ENCODE assay signal across 8 cellular contexts in genomic region chr16:68310441-68311315, GRCh38. TPM values are rescaled to one million over a fixed set of nuclear protein-coding genes. Genes with fewer than 3 reads are reported as not detected.
DNase-seq lines count a peak whose midpoint lies in the region; ATAC-seq and TF ChIP-seq lines count a peak whose summit lies in the region.

Gene PRMT7, plus strand, starts transcription at chr16:68311019. Its CDS starts 4,961 bp downstream, at chr16:68315980.
Gene SLC7A6OS, minus strand, starts transcription at chr16:68310946. Its CDS starts 20 bp downstream, at chr16:68310926.

- H2BK120ac ChIP-seq in IMR-90 (ENCODE audit: low read depth, low read length), result 0 out of 2 replicates have a peak within 1 kb of the TSS, but pooled peaks have one; percentile 21

- peak within 1 kb of the TSS; percentile 59 for H2BK5ac ChIP-seq in IMR-90 (ENCODE audit: low read depth, low read length, poor library complexity, severe bottlenecking)

- H3K4me1 ChIP-seq in IMR-90 (ENCODE audit: control insufficient read depth, insufficient read depth, low read length) (peaks cover 9% of the 10 kb centered on the region), OCI-LY7 (ENCODE audit: insufficient read depth, low read length, poor library complexity, severe bottlenecking) (peaks cover 28% of the 10 kb centered on the region)

- peak within 1 kb of the TSS; percentile 85 for H3K9ac ChIP-seq in IMR-90 (ENCODE audit: low read depth, low read length)

- WGBS in IMR-90 (ENCODE audit: extremely low coverage in 2 of 2, insufficient read length in 1 of 2), 2 experiments, result 0% methylated on average over 42 of the region's 82 CpGs; no CpG with 5 or more reads in 1 of the 2 experiments

- H3K56ac ChIP-seq in IMR-90 (ENCODE audit: extremely low read depth, insufficient read depth, low read length), result peak within 1 kb of the TSS; percentile 92

- TF ChIP-seq CTCF in IMR-90 (conservative IDR thresholded peaks at IDR 0.05; ENCODE audit: low read depth, low read length), result 0 out of 2 replicates have a peak, but pooled peaks have one; percentile 5
- TF ChIP-seq CTCF in OCI-LY7 (conservative IDR thresholded peaks at IDR 0.05; ENCODE audit: low read length), result no peak

- no peaks in the 10 kb centered on the region for H3K9me2 ChIP-seq in OCI-LY7 (ENCODE audit: insufficient read depth, low read length)

- dilution Hi-C loops in IMR-90 (cut with HindIII; ENCODE audit: low sequenced_read_pairs, unreplicated experiment), result no loop called here

- H4K5ac ChIP-seq in IMR-90 (ENCODE audit: low read depth, low read length), result peak within 1 kb of the TSS; percentile 93

- peak; percentile 98 for ATAC-seq in GM21529 (IDR thresholded peaks at IDR 0.05; ENCODE audit: unreplicated experiment)
- peak; percentile 100 for ATAC-seq in IMR-90 (ENCODE audit: low read depth)

- H3K23ac ChIP-seq in IMR-90 (ENCODE audit: low read depth, low read length), result peak within 1 kb of the TSS; percentile 92

- H3K14ac ChIP-seq in IMR-90 (replicated peaks; ENCODE audit: low read depth, low read length), result peak within 1 kb of the TSS; percentile 97

- DNase-seq in DMS114 treated with DMSO at 0.1 percent for 48 hours (lab: John Stamatoyannopoulos, UW; ENCODE audit: unreplicated experiment) (peak; percentile 91), IMR-90 (peak; percentile 84), OCI-LY7 (ENCODE audit: low spot score) (peak; percentile 95), activated T-cell treated with anti-CD3 and anti-CD28 coated beads for 1 hour (ENCODE audit: low read depth) (peak; percentile 84), epidermal melanocyte (ENCODE audit: insufficient read length, low spot score) (peak; percentile 98), middle frontal gyrus (ENCODE audit: extremely low spot score, low spot score) (peak; percentile 92)
- peak; percentile 89 to 91 for DNase-seq in stimulated activated CD8-positive, alpha-beta memory T cell treated with anti-CD3 and anti-CD28 coated beads, Interleukin-2, amount 100 ng/mL, for 48 hours (ENCODE audit: low read depth in 2 of 2)

- peaks cover 26 to 68% of the 10 kb centered on the region in 2 experiments for H3K79me1 ChIP-seq in IMR-90 (ENCODE audit: low read depth in 1 of 2, low read length in 2 of 2)

- H4K20me1 ChIP-seq in IMR-90 (ENCODE audit: insufficient read depth, low read length), result peaks cover 11% of the 10 kb centered on the region; the same call in 1 of the 2 replicates
- H4K20me1 ChIP-seq in OCI-LY7 (ENCODE audit: insufficient read depth, low read length), result peaks cover 5% of the 10 kb centered on the region

- H3K9me3 ChIP-seq in IMR-90 (ENCODE audit: control insufficient read depth, insufficient read depth, low read length) (no peaks in the 10 kb centered on the region), OCI-LY7 (ENCODE audit: low read length) (no peaks in the 10 kb centered on the region)

- H4K8ac ChIP-seq in IMR-90 (ENCODE audit: low read depth in 2 of 2, low read length in 2 of 2), result peak within 1 kb of the TSS; percentile 67 to 99

- H3K79me2 ChIP-seq in OCI-LY7 (ENCODE audit: insufficient read depth, low read depth, low read length), result peaks cover 78% of the 10 kb centered on the region

- no peak within 1 kb of the TSS for H2BK20ac ChIP-seq in IMR-90 (ENCODE audit: low read depth, low read length)

- peak; percentile 85 for TF ChIP-seq POLR2A in IMR-90 (IDR thresholded peaks at IDR 0.05; ENCODE audit: low read depth, low read length)

- BruUV-seq in IMR-90 (replicated peaks; lab: Mats Ljungman, UMichigan), result TSS peak; percentile 74
- TSS peak; percentile 62 for BruUV-seq in OCI-LY7 (replicated peaks; lab: Mats Ljungman, UMichigan)

- H3K18ac ChIP-seq in IMR-90 (ENCODE audit: low read depth, low read length), result peak within 1 kb of the TSS; percentile 50; the same call in 1 of the 2 replicates

- H3K4me3 ChIP-seq in IMR-90 (ENCODE audit: insufficient read depth, low read depth, low read length) (peak within 1 kb of the TSS; percentile 97), OCI-LY7 (ENCODE audit: low read depth, low read length, poor library complexity, severe bottlenecking) (peak within 1 kb of the TSS; percentile 94)

- intact Hi-C loops in IMR-90 (cut with micrococcal nuclease), result loop anchor here (2.0 to 5.0 kb wide), 2 partner anchors 18 to 43 kb away; no protein-coding TSS in a partner anchor
- intact Hi-C loops in OCI-LY7 (cut with micrococcal nuclease; ENCODE audit: unreplicated experiment), result loop anchor here (1.0 kb wide), 3 partner anchors 18 to 46 kb away; partner anchors contain the start of gene SLC7A6

- H3K4ac ChIP-seq in IMR-90 (ENCODE audit: low read depth, low read length), result peak within 1 kb of the TSS; percentile 84

- peaks cover 16% of the 10 kb centered on the region for H3K36me3 ChIP-seq in IMR-90 (ENCODE audit: control insufficient read depth, insufficient read depth, low read length)
- peaks cover 62% of the 10 kb centered on the region for H3K36me3 ChIP-seq in OCI-LY7 (ENCODE audit: insufficient read depth, low read length)

- H3K27ac ChIP-seq in IMR-90 (ENCODE audit: insufficient read depth, low read length) (peak within 1 kb of the TSS; percentile 89), OCI-LY7 (ENCODE audit: low read depth, low read length, poor library complexity, severe bottlenecking) (peak within 1 kb of the TSS; percentile 66)

- peak within 1 kb of the TSS; percentile 98 for H2AK9ac ChIP-seq in IMR-90 (replicated peaks; ENCODE audit: low read depth, low read length, poor library complexity)

- in situ Hi-C loops in IMR-90 (cut with MboI; ENCODE audit: low sequenced_read_pairs), result no loop called here

- H3K27me3 ChIP-seq in IMR-90 (ENCODE audit: control insufficient read depth, insufficient read depth, low read length), result no peaks in the 10 kb centered on the region

- H3K4me2 ChIP-seq in IMR-90 (ENCODE audit: low read depth, low read length), result peak within 1 kb of the TSS; percentile 98
- H3K4me2 ChIP-seq in OCI-LY7 (ENCODE audit: low read length), result peak within 1 kb of the TSS; percentile 80

- POLR2A ChIA-PET in IMR-90 (lab: Charles Lee; ENCODE audit: unreplicated experiment) (interaction anchor here (0.6 to 1.0 kb wide), 3 partner anchors 10 to 65 kb away, joined by 3 to 5 read pairs (median 3); partner anchors contain the start of gene PLA2G15), OCI-LY7 (lab: Charles Lee) (interaction anchor here (0.5 to 2.8 kb wide), 15 partner anchors 9 to 316 kb away, joined by 3 to 19 read pairs (median 6); partner anchors contain the start of gene SLC7A6)

- no peak within 1 kb of the TSS for H2BK15ac ChIP-seq in IMR-90 (ENCODE audit: low read depth, low read length)

- TF ChIP-seq RAD21 in IMR-90 (IDR thresholded peaks at IDR 0.05; ENCODE audit: low read length), result no peak

- H2AFZ ChIP-seq in IMR-90 (replicated peaks; ENCODE audit: low read length, poor library complexity), result peak within 1 kb of the TSS; percentile 98
- peak within 1 kb of the TSS; percentile 31; the same call in 1 of the 2 replicates for H2AFZ ChIP-seq in OCI-LY7 (ENCODE audit: low read length)

- CTCF ChIA-PET in IMR-90 (lab: Yijun Ruan, JAX) (interaction anchor here (0.8 to 1.2 kb wide), 3 partner anchors 29 to 47 kb away, joined by 3 to 6 read pairs (median 3); partner anchors contain the start of gene SLC7A6), OCI-LY7 (lab: Charles Lee; ENCODE audit: unreplicated experiment) (interaction anchor here (0.6 to 1.1 kb wide), 5 partner anchors 11 to 48 kb away, joined by 3 to 5 read pairs (median 3); partner anchors contain the start of gene SLC7A6)

- peak within 1 kb of the TSS; percentile 75 for H4K91ac ChIP-seq in IMR-90 (ENCODE audit: insufficient read depth, low read depth, low read length)

- H2AK5ac ChIP-seq in IMR-90 (ENCODE audit: low read depth, low read length), result peak within 1 kb of the TSS; percentile 43

- no peaks in the 10 kb centered on the region; the same call in 1 of the 2 replicates for H3K9me1 ChIP-seq in IMR-90 (ENCODE audit: insufficient read depth, low read length)

TF ChIP-seq in IMR-90, 13 proteins besides CTCF, POLR2A, EP300 and RAD21 (continues in another document):
- TF ChIP-seq RFX5 (IDR thresholded peaks at IDR 0.05; ENCODE audit: low read depth, low read length) (no peak), BHLHE40 (IDR thresholded peaks at IDR 0.05; ENCODE audit: low read depth, low read length) (peak; percentile 68; the same call in 1 of the 2 replicates), MAZ (IDR thresholded peaks at IDR 0.05; ENCODE audit: borderline replicate concordance, low read depth, low read length) (0 out of 2 replicates have a peak, but pooled peaks have one; percentile 4), RCOR1 (IDR thresholded peaks at IDR 0.05; ENCODE audit: insufficient replicate concordance, low read length) (no peak), FOS (IDR thresholded peaks at IDR 0.05; ENCODE audit: low read depth, low read length) (no peak), CHD1 (IDR thresholded peaks at IDR 0.05; ENCODE audit: low read depth, low read length) (no peak), ELK1 (IDR thresholded peaks at IDR 0.05; ENCODE audit: borderline replicate concordance, low read depth, low read length) (no peak), MXI1 (IDR thresholded peaks at IDR 0.05; ENCODE audit: borderline replicate concordance, low read depth, low read length) (peak; percentile 86), CEBPB (IDR thresholded peaks at IDR 0.05; ENCODE audit: low read depth, low read length) (no peak), SMC3 (IDR thresholded peaks at IDR 0.05; ENCODE audit: low read depth, low read length) (no peak)

RNA-seq across cellular contexts. Expression of gene PRMT7, which starts in this region (rescaled TPM):
- total RNA-seq in IMR-90 (2012; rRNA removed), result 65.5 and 68.6 TPM in 2 replicates
- 61.0 and 63.1 TPM in 2 replicates for polyA plus RNA-seq in IMR-90 (2012; rRNA removed)
- polyA plus RNA-seq in IMR-90 (2012; cell fraction: cytosol; rRNA removed), result 31.0 and 38.2 TPM in 2 replicates
- 269 and 469 TPM in 2 replicates for polyA plus RNA-seq in IMR-90 (2012; cell fraction: nucleus; rRNA removed; ENCODE audit: low replicate concordance)
- 75.3 and 85.1 TPM in 2 replicates for total RNA-seq in OCI-LY7 (2014; rRNA removed; shearing (Covaris generic))
- total RNA-seq in OCI-LY7 (2022), result 80.4 and 85.5 TPM in 2 replicates

RNA-seq across cellular contexts. Expression of gene SLC7A6OS, which starts in this region (rescaled TPM):
- 8.4 and 10.3 TPM in 2 replicates for total RNA-seq in IMR-90 (2012; rRNA removed)
- polyA plus RNA-seq in IMR-90 (2012; rRNA removed), result 5.6 and 6.8 TPM in 2 replicates
- polyA plus RNA-seq in IMR-90 (2012; cell fraction: cytosol; rRNA removed), result 2.5 and 3.5 TPM in 2 replicates
- 7.7 and 20.7 TPM in 2 replicates for polyA plus RNA-seq in IMR-90 (2012; cell fraction: nucleus; rRNA removed; ENCODE audit: low replicate concordance)
- total RNA-seq in OCI-LY7 (2014; rRNA removed; shearing (Covaris generic)), result 28.6 and 35.2 TPM in 2 replicates
- total RNA-seq in OCI-LY7 (2022), result 33.4 and 35.8 TPM in 2 replicates

Comparison
In these comparisons a context has a peak if more than half of its experiments do, and no peak if none do; other contexts are left out.
1. Peak in every context shown above with its lines: DNase-seq, ATAC-seq, H3K4me3 ChIP-seq and H3K27ac ChIP-seq.